27 cellular contexts compared by ENCODE assay signal in the genomic region with DNA sequence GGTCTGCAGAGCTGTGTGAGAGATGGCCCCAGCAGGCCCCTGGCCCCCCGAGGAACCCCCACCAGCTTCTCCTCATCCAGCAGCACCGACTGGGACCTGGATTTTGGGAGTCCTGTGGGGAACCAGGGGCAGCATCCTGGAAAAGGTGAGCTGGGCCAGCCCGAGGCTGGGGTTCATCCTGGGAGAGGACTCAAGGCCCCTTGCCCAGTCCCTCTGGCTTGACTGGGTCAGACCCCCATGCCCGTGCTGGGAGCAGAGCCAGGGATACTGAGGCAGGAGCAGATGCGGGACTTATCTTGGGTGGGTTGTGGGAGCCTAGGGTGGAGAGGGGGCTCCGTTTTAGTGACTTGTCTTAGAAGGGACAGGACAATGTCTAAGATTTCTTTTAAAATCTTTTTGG. TPM values are rescaled to one million over a fixed set of nuclear protein-coding genes. Genes with fewer than 3 reads are reported as not detected.
"Had no signal": no experiment of that assay in that cellular context is flagged by ENCODE, and none has a peak within 500 bp of the region (broad histone marks: within the 10 kb centered on the region; RNA-seq: fewer than 3 reads in every experiment).

No MANE protein-coding gene starts in this region.

- H3K9me3 Mint-ChIP-seq: activated B cell treated with CpG ODN at 0.5 μM for 24 hours; activated naive CD8-positive, alpha-beta T cell treated with anti-CD3 and anti-CD28 coated beads, Interleukin-2, amount 50 U/mL, for 24 hours; activated T-cell treated with anti-CD3 and anti-CD28 coated beads, Interleukin-2, amount 50 U/mL, for 24 hours; activated T-helper 2 cell treated with anti-CD3 and anti-CD28 coated beads, Interferon-gamma antibody, Interleukin-2, Interleukin-4, amounts not matched to agents 10 μg/mL and 5 μg/mL and 100 μg/mL, durations not matched to agents 14 hours and 24 hours and 36 hours; effector memory CD8-positive, alpha-beta T cell; immature natural killer cell; natural killer cell treated with Interleukin-12 subunit alpha and Interleukin-12 subunit beta and Interleukin-15 and Interleukin-18, amount 100 ng/mL, for 72 hours; stimulated activated naive B cell treated with anti-CD40 and anti-IgM and Interleukin-4, amounts not matched to agents 10 μg/mL and 1 μg/mL and 100 μg/mL, for 72 hours had no signal

- H2AFZ ChIP-seq: hepatocyte had no signal

- ATAC-seq: activated CD4-positive, alpha-beta T cell treated with anti-CD3 and anti-CD28 coated beads for 36 hours; activated naive CD8-positive, alpha-beta T cell treated with anti-CD3 and anti-CD28 coated beads, Interleukin-2, amount 50 U/mL, for 24 hours; body of pancreas; effector memory CD8-positive, alpha-beta T cell; esophagus mucosa; natural killer cell treated with Interleukin-12 subunit alpha and Interleukin-12 subunit beta and Interleukin-15 and Interleukin-18, amount 100 ng/mL, for 72 hours; psoas muscle; stimulated activated naive B cell treated with anti-CD40 and anti-IgM and Interleukin-4, amounts not matched to agents 10 μg/mL and 1 μg/mL and 100 μg/mL, for 72 hours had no signal

- H3K27ac ChIP-seq: body of pancreas, cardiac muscle cell, hepatocyte, left ventricle myocardium inferior, ovary, psoas muscle, vagina had no signal

- H3K36me3 Mint-ChIP-seq: natural killer cell treated with Interleukin-12 subunit alpha and Interleukin-12 subunit beta and Interleukin-15 and Interleukin-18, amount 100 ng/mL, for 72 hours had no signal

- H3K4me2 ChIP-seq: hepatocyte had no signal

- H3K4me1 ChIP-seq: vagina had no signal

- H3K79me2 ChIP-seq: hepatocyte had no signal

- H3K4me1 Mint-ChIP-seq: activated B cell treated with CpG ODN at 0.5 μM for 24 hours; activated CD4-positive, alpha-beta T cell treated with anti-CD3 and anti-CD28 coated beads for 36 hours; activated naive CD8-positive, alpha-beta T cell treated with anti-CD3 and anti-CD28 coated beads, Interleukin-2, amount 50 U/mL, for 24 hours; stimulated activated naive B cell treated with anti-CD40 and anti-IgM and Interleukin-4, amounts not matched to agents 10 μg/mL and 1 μg/mL and 100 μg/mL, for 72 hours had no signal

- H3K9me3 ChIP-seq: body of pancreas, left ventricle myocardium inferior, ovary, psoas muscle, right atrium auricular region, vagina had no signal

- H3K27me3 Mint-ChIP-seq: activated B cell treated with CpG ODN at 0.5 μM for 24 hours; activated CD4-positive, alpha-beta T cell treated with anti-CD3 and anti-CD28 coated beads for 36 hours; activated naive CD8-positive, alpha-beta T cell treated with anti-CD3 and anti-CD28 coated beads, Interleukin-2, amount 50 U/mL, for 24 hours; activated T-cell treated with anti-CD3 and anti-CD28 coated beads, Interleukin-2, amount 50 U/mL, for 24 hours; effector memory CD8-positive, alpha-beta T cell; natural killer cell treated with Interleukin-12 subunit alpha and Interleukin-12 subunit beta and Interleukin-15 and Interleukin-18, amount 100 ng/mL, for 72 hours; stimulated activated naive B cell treated with anti-CD40 and anti-IgM and Interleukin-4, amounts not matched to agents 10 μg/mL and 1 μg/mL and 100 μg/mL, for 72 hours had no signal

- DNase-seq: activated B cell treated with CpG ODN at 0.5 μM for 24 hours; activated CD4-positive, alpha-beta T cell treated with anti-CD3 and anti-CD28 coated beads for 36 hours; activated CD4-positive, alpha-beta T cell treated with anti-CD3 and anti-CD28 coated beads, Interleukin-2, amount 50 U/mL, for 4 hours; activated CD8-positive, alpha-beta memory T cell treated with anti-CD3 and anti-CD28 coated beads for 24 hours; activated CD8-positive, alpha-beta memory T cell treated with anti-CD3 and anti-CD28 coated beads, Interleukin-2, amount 50 U/mL, for 4 hours; activated naive CD4-positive, alpha-beta T cell treated with anti-CD3 and anti-CD28 coated beads, Interleukin-2, amount 50 U/mL, for 16 hours; activated naive CD8-positive, alpha-beta T cell treated with anti-CD3 and anti-CD28 coated beads, Interleukin-2, amount 50 U/mL, for 24 hours; activated T-cell treated with anti-CD3 and anti-CD28 coated beads, Interleukin-2, amount 50 U/mL, for 24 hours; body of pancreas; effector memory CD8-positive, alpha-beta T cell; glutamatergic neuron; immature natural killer cell; left ventricle myocardium inferior; ovary; psoas muscle; stimulated activated CD4-positive, alpha-beta T cell treated with anti-CD3 and anti-CD28 coated beads, Interleukin-1b, Interleukin-23, amount 100 ng/mL, for 48 hours; stimulated activated naive B cell treated with anti-CD40 and anti-IgM and Interleukin-4, amounts not matched to agents 10 μg/mL and 1 μg/mL and 100 μg/mL, for 72 hours; T-helper 9 cell; trophoblast cell had no signal

- H3K27me3 ChIP-seq: body of pancreas, cardiac muscle cell, hepatocyte, ovary, right atrium auricular region, vagina had no signal

- H3K4me3 Mint-ChIP-seq: activated B cell treated with CpG ODN at 0.5 μM for 24 hours; activated CD4-positive, alpha-beta T cell treated with anti-CD3 and anti-CD28 coated beads for 36 hours; activated naive CD8-positive, alpha-beta T cell treated with anti-CD3 and anti-CD28 coated beads, Interleukin-2, amount 50 U/mL, for 24 hours; activated T-cell treated with anti-CD3 and anti-CD28 coated beads, Interleukin-2, amount 50 U/mL, for 24 hours; effector memory CD8-positive, alpha-beta T cell; immature natural killer cell; natural killer cell treated with Interleukin-12 subunit alpha and Interleukin-12 subunit beta and Interleukin-15 and Interleukin-18, amount 100 ng/mL, for 72 hours; stimulated activated naive B cell treated with anti-CD40 and anti-IgM and Interleukin-4, amounts not matched to agents 10 μg/mL and 1 μg/mL and 100 μg/mL, for 72 hours had no signal

- H3K27ac Mint-ChIP-seq: activated B cell treated with CpG ODN at 0.5 μM for 24 hours; activated CD4-positive, alpha-beta T cell treated with anti-CD3 and anti-CD28 coated beads for 36 hours; activated naive CD8-positive, alpha-beta T cell treated with anti-CD3 and anti-CD28 coated beads, Interleukin-2, amount 50 U/mL, for 24 hours; activated T-cell treated with anti-CD3 and anti-CD28 coated beads, Interleukin-2, amount 50 U/mL, for 24 hours; activated T-helper 2 cell treated with anti-CD3 and anti-CD28 coated beads, Interferon-gamma antibody, Interleukin-2, Interleukin-4, amounts not matched to agents 10 μg/mL and 5 μg/mL and 100 μg/mL, durations not matched to agents 14 hours and 24 hours and 36 hours; effector memory CD8-positive, alpha-beta T cell; immature natural killer cell; natural killer cell treated with Interleukin-12 subunit alpha and Interleukin-12 subunit beta and Interleukin-15 and Interleukin-18, amount 100 ng/mL, for 72 hours; stimulated activated naive B cell treated with anti-CD40 and anti-IgM and Interleukin-4, amounts not matched to agents 10 μg/mL and 1 μg/mL and 100 μg/mL, for 72 hours had no signal

RNA-seq across cellular contexts. Expression of a gene that starts 47.5 kb away (rescaled TPM):
- total RNA-seq: activated T-helper 2 cell treated with anti-CD3 and anti-CD28 coated beads, Interferon-gamma antibody, Interleukin-2, Interleukin-4, amounts not matched to agents 10 μg/mL and 5 μg/mL and 100 μg/mL, durations not matched to agents 14 hours and 24 hours and 36 hours; T-helper 1 cell treated with Interleukin-12 subunit alpha and Interleukin-12 subunit beta and Interleukin-4 antibody, amounts not matched to agents 30 ng/mL and 1 ng/mL, for 36 hours had no signal
